Comparison of ENCODE assay signal across 9 cellular contexts in genomic region chr16:81238296-81239011, GRCh38. TPM values are rescaled to one million over a fixed set of nuclear protein-coding genes. Genes with fewer than 3 reads are reported as not detected.
DNase-seq lines count a peak whose midpoint lies in the region; ATAC-seq and TF ChIP-seq lines count a peak whose summit lies in the region.
"Had no signal": no experiment of that assay in that cellular context is flagged by ENCODE, and none has a peak within 500 bp of the region (broad histone marks: within the 10 kb centered on the region; RNA-seq: fewer than 3 reads in every experiment).

Gene BCO1, plus strand, starts transcription at chr16:81238689. Its CDS starts 220 bp downstream, at chr16:81238909.

- H3K9me3 ChIP-seq in heart right ventricle: no peaks in the 10 kb centered on the region

- peaks cover 6% of the 10 kb centered on the region for H3K27me3 Mint-ChIP-seq in T-helper 2 cell treated with Interferon-gamma antibody and Interleukin-4, amounts not matched to agents 5 μg/mL and 100 μg/mL, for 36 hours (ENCODE audit: low read depth)

- H3K4me3 ChIP-seq in heart right ventricle (peak within 1 kb of the TSS in 9 of 10 donors; percentile 2 to 44 (median 34)), skeletal muscle cell (ENCODE audit: low read depth, low read length) (peak within 1 kb of the TSS; percentile 39)

- no peak for DNase-seq in heart right ventricle
- peak; percentile 29 for DNase-seq in skeletal muscle cell (ENCODE audit: low read depth)
- DNase-seq in SHP77 treated with DMSO at 0.1 percent for 48 hours (lab: John Stamatoyannopoulos, UW): no peak
- no peak for DNase-seq in KBM-7
- no peak for DNase-seq in T-helper 2 cell treated with Interferon-gamma antibody and Interleukin-4, amounts not matched to agents 5 μg/mL and 100 μg/mL, for 36 hours (ENCODE audit: low spot score)

- H3K27ac Mint-ChIP-seq in T-helper 2 cell treated with Interferon-gamma antibody and Interleukin-4, amounts not matched to agents 5 μg/mL and 100 μg/mL, for 36 hours: no peak within 1 kb of the TSS

- H3K4me1 ChIP-seq in heart right ventricle: peaks cover 0 to 17% (median 9%) of the 10 kb centered on the region in 9 donors

- in situ Hi-C loops in KBM-7 (cut with MboI; ENCODE audit: low pct_unique_long_range_greater_than_20kb, low sequenced_read_pairs): no loop called here

- H3K27me3 ChIP-seq in heart right ventricle: no peaks in the 10 kb centered on the region

- peak within 1 kb of the TSS; percentile 29 for H3K27ac ChIP-seq in C4-2B
- peak within 1 kb of the TSS in 9 of 10 donors; percentile 27 to 76 (median 55) for H3K27ac ChIP-seq in heart right ventricle

- intact Hi-C loops in heart right ventricle (cut with DNase I): no loop called here

- no peak for TF ChIP-seq CTCF in C4-2B (conservative IDR thresholded peaks at IDR 0.05)
- no peak for TF ChIP-seq CTCF in heart right ventricle (IDR thresholded peaks at IDR 0.05)

- 14% methylated on average over 10 of the region's 10 CpGs for WGBS in heart right ventricle, 2 donors

- no peak within 1 kb of the TSS for H3K4me3 Mint-ChIP-seq in T-helper 2 cell treated with Interferon-gamma antibody and Interleukin-4, amounts not matched to agents 5 μg/mL and 100 μg/mL, for 36 hours

- ATAC-seq in HG02938 (IDR thresholded peaks at IDR 0.05; ENCODE audit: unreplicated experiment): peak; percentile 67
- ATAC-seq in SK-N-SH treated with all-trans-retinoic acid at 6 μM for 48 hours: peak; percentile 67
- peak in 5 of 8 donors; percentile 5 to 31 (median 13) for ATAC-seq in heart right ventricle

- peaks cover 2% of the 10 kb centered on the region for H3K4me1 Mint-ChIP-seq in T-helper 2 cell treated with Interferon-gamma antibody and Interleukin-4, amounts not matched to agents 5 μg/mL and 100 μg/mL, for 36 hours (ENCODE audit: low read depth)

- no peaks in the 10 kb centered on the region for H3K9me3 Mint-ChIP-seq in T-helper 2 cell treated with Interferon-gamma antibody and Interleukin-4, amounts not matched to agents 5 μg/mL and 100 μg/mL, for 36 hours

- H3K36me3 Mint-ChIP-seq in T-helper 2 cell treated with Interferon-gamma antibody and Interleukin-4, amounts not matched to agents 5 μg/mL and 100 μg/mL, for 36 hours (ENCODE audit: low read depth): no peaks in the 10 kb centered on the region

- H3K36me3 ChIP-seq in heart right ventricle: no peaks in the 10 kb centered on the region

TF ChIP-seq in SK-N-SH treated with all-trans-retinoic acid at 6 μM for 48 hours, 23 proteins besides CTCF, POLR2A, EP300 and RAD21:
- no peak for TF ChIP-seq CSDC2 (CRISPR knock-in tag; IDR thresholded peaks at IDR 0.05)
- no peak for TF ChIP-seq ZNF8 (CRISPR knock-in tag; IDR thresholded peaks at IDR 0.05)
- no peak for TF ChIP-seq SNAI2 (CRISPR knock-in tag; IDR thresholded peaks at IDR 0.05)
- no peak for TF ChIP-seq OSR1 (CRISPR knock-in tag; IDR thresholded peaks at IDR 0.05)
- no peak for TF ChIP-seq GLIS3 (CRISPR knock-in tag; IDR thresholded peaks at IDR 0.05)
- TF ChIP-seq ZFP3 (CRISPR knock-in tag; IDR thresholded peaks at IDR 0.05): no peak
- no peak for TF ChIP-seq ARNTL (CRISPR knock-in tag; IDR thresholded peaks at IDR 0.05; ENCODE audit: borderline replicate concordance, low read depth)
- no peak for TF ChIP-seq TOX (CRISPR knock-in tag; IDR thresholded peaks at IDR 0.05; ENCODE audit: borderline replicate concordance)
- TF ChIP-seq CREB5 (CRISPR knock-in tag; IDR thresholded peaks at IDR 0.05; ENCODE audit: low read depth): no peak
- no peak for TF ChIP-seq RARB (CRISPR knock-in tag; IDR thresholded peaks at IDR 0.05)
- TF ChIP-seq ESRRG (CRISPR knock-in tag; IDR thresholded peaks at IDR 0.05): no peak
- TF ChIP-seq ZNF70 (CRISPR knock-in tag; IDR thresholded peaks at IDR 0.05): no peak
- TF ChIP-seq CSRNP3 (CRISPR knock-in tag; IDR thresholded peaks at IDR 0.05): no peak

RNA-seq across cellular contexts. Expression of gene BCO1, which starts in this region (rescaled TPM):
- under 1 TPM in 2 of 10 donors, not detected in 8; 0.20 to 0.42 TPM for total RNA-seq in heart right ventricle
- not detected for polyA plus RNA-seq in heart right ventricle
- total RNA-seq: lung microvascular endothelial cell had no signal

Comparison
In these comparisons a context has a peak if more than half of its experiments do, and no peak if none do; other contexts are left out.
1. Peak in ATAC-seq, H3K4me3 ChIP-seq and H3K27ac ChIP-seq in heart right ventricle; RNA of the gene not detected or under 1 TPM.
2. ATAC-seq: peak in every context shown above with its lines; median percentile 67 in HG02938; 67 in SK-N-SH treated with all-trans-retinoic acid at 6 μM for 48 hours; 13 in heart right ventricle.